ENCODE assay signal across 8 cellular contexts in the genomic region with DNA sequence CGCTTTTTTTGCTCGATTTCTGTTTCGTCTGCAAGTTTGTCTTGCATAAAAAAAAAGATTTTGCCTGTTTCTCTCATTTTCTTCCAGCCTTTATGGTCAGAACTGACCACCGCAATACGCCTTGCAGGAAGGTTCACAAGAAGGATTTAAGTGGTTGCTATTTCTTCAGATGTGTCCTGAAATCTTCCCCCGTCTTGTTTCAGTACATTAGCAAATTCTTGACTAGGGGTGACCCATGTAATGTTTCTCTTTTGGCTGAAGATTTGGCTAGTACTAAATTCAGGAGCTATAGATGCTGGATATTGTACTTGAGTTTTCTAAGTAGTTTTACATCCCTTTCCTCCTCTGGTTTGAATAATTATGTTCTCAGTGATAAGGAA. TPM values are rescaled to one million over a fixed set of nuclear protein-coding genes. Genes with fewer than 3 reads are reported as not detected.
A peak's percentile ranks its signal among the peaks of the same experiment; 100 is the strongest.
DNase-seq lines count a peak whose midpoint lies in the region; ATAC-seq lines count a peak whose summit lies in the region.

No MANE protein-coding gene starts in this region.

- H3K9me3 ChIP-seq in thymus (ENCODE audit: control insufficient read depth): no peaks in the 10 kb centered on the region

- no peaks in the 10 kb centered on the region for H3K9me3 Mint-ChIP-seq in activated CD4-positive, alpha-beta T cell treated with anti-CD3 and anti-CD28 coated beads, Interleukin-2, amount 10 ng/mL, durations not matched to agents 7 days and 5 days

- CTCF ChIA-PET in activated CD4-positive, alpha-beta T cell treated with anti-CD3 and anti-CD28 coated beads, Interleukin-2, amount 10 ng/mL, durations not matched to agents 7 days and 5 days (lab: Charles Lee): interaction anchor here (1.5 kb wide), 1 partner anchor 144 kb away, joined by 3 read pairs; no protein-coding TSS in a partner anchor

- no peak overlapping the region for H3K27ac Mint-ChIP-seq in activated CD4-positive, alpha-beta T cell treated with anti-CD3 and anti-CD28 coated beads, Interleukin-2, amount 10 ng/mL, durations not matched to agents 7 days and 5 days

- no peaks in the 10 kb centered on the region for H3K36me3 ChIP-seq in thymus (ENCODE audit: control insufficient read depth, insufficient read depth)

- peak overlapping the region; percentile 81 for H3K27ac ChIP-seq in angular gyrus (ENCODE audit: low read depth, low read length)
- no peak overlapping the region for H3K27ac ChIP-seq in thymus (ENCODE audit: low read depth)

- no peak for ATAC-seq in HG03095 (IDR thresholded peaks at IDR 0.05; ENCODE audit: unreplicated experiment)
- ATAC-seq in HG02623 (IDR thresholded peaks at IDR 0.05; ENCODE audit: unreplicated experiment): no peak
- ATAC-seq in GM18870 (IDR thresholded peaks at IDR 0.05; ENCODE audit: unreplicated experiment): no peak

- H3K27me3 Mint-ChIP-seq in activated CD4-positive, alpha-beta T cell treated with anti-CD3 and anti-CD28 coated beads, Interleukin-2, amount 10 ng/mL, durations not matched to agents 7 days and 5 days: peaks cover 26% of the 10 kb centered on the region

- H3K4me1 Mint-ChIP-seq in activated CD4-positive, alpha-beta T cell treated with anti-CD3 and anti-CD28 coated beads, Interleukin-2, amount 10 ng/mL, durations not matched to agents 7 days and 5 days: peaks cover 27% of the 10 kb centered on the region

- no peaks in the 10 kb centered on the region for H3K27me3 ChIP-seq in thymus (ENCODE audit: control insufficient read depth, insufficient read depth)

- 24% methylated on average over 6 of the region's 6 CpGs for WGBS in thymus

- peaks cover 10% of the 10 kb centered on the region for H3K4me1 ChIP-seq in thymus (ENCODE audit: control insufficient read depth, insufficient read depth, low read length)

- peak overlapping the region; percentile 64 for H3K4me3 Mint-ChIP-seq in activated CD4-positive, alpha-beta T cell treated with anti-CD3 and anti-CD28 coated beads, Interleukin-2, amount 10 ng/mL, durations not matched to agents 7 days and 5 days

- DNase-seq in activated CD4-positive, alpha-beta T cell treated with anti-CD3 and anti-CD28 coated beads, Interleukin-2, amount 10 ng/mL, durations not matched to agents 7 days and 5 days: no peak
- no peak for DNase-seq in activated CD4-positive, alpha-beta T cell treated with anti-CD3 and anti-CD28 coated beads for 1 hour
- peak; percentile 22 for DNase-seq in kidney tubule cell (ENCODE audit: low spot score)

- POLR2A ChIA-PET in activated CD4-positive, alpha-beta T cell treated with anti-CD3 and anti-CD28 coated beads, Interleukin-2, amount 10 ng/mL, durations not matched to agents 7 days and 5 days (lab: Charles Lee): interaction anchor here (0.6 kb wide), 1 partner anchor 13 kb away, joined by 3 read pairs; no protein-coding TSS in a partner anchor

- H3K4me3 ChIP-seq in thymus (ENCODE audit: low read length): peak overlapping the region; percentile 96

- no peaks in the 10 kb centered on the region for H3K36me3 Mint-ChIP-seq in activated CD4-positive, alpha-beta T cell treated with anti-CD3 and anti-CD28 coated beads, Interleukin-2, amount 10 ng/mL, durations not matched to agents 7 days and 5 days (ENCODE audit: low read depth)

RNA-seq across cellular contexts. Expression of gene PHLPP1, which starts 2.5 kb away (rescaled TPM):
- total RNA-seq in activated CD4-positive, alpha-beta T cell treated with anti-CD3 and anti-CD28 coated beads, Interleukin-2, amount 10 ng/mL, durations not matched to agents 7 days and 5 days: 1 to 10 TPM; 2.7 to 3.8 TPM
- polyA plus RNA-seq in thymus: 3.2 TPM
